In genomic region chr12:97109441-97109840, GRCh38 we compare ENCODE assay signal across 32 cellular contexts.
"Had no signal": no experiment of that assay in that cellular context is flagged by ENCODE, and none has a peak within 500 bp of the region (broad histone marks: within the 10 kb centered on the region; RNA-seq: fewer than 3 reads in every experiment).

No MANE protein-coding gene starts in this region.

- ATAC-seq: activated CD8-positive, alpha-beta T cell treated with anti-CD3 and anti-CD28 coated beads for 36 hours; activated T-cell treated with anti-CD3 and anti-CD28 coated beads, Interleukin-2, amount 50 U/mL, for 72 hours; activated T-helper 17 cell treated with anti-CD3 and anti-CD28 coated beads, Interleukin-2, amount 50 U/mL, for 72 hours; K562; PC-3; Right ventricle myocardium inferior had no signal

- H3K36me3 ChIP-seq: ascending aorta, Peyer's patch, WERI-Rb-1 had no signal

- H3K9me3 Mint-ChIP-seq: activated CD4-positive, alpha-beta T cell treated with anti-CD3 and anti-CD28 coated beads, Interleukin-2, amount 10 ng/mL, durations not matched to agents 24 days and 14 days had no signal

- H3K9me3 ChIP-seq: ascending aorta, Peyer's patch had no signal

- H3K27me3 ChIP-seq: ascending aorta, Peyer's patch had no signal

- H3K4me3 Mint-ChIP-seq: activated CD4-positive, alpha-beta T cell treated with anti-CD3 and anti-CD28 coated beads, Interleukin-2, amount 10 ng/mL, durations not matched to agents 24 days and 14 days; activated CD8-positive, alpha-beta T cell treated with anti-CD3 and anti-CD28 coated beads for 36 hours; activated naive CD4-positive, alpha-beta T cell treated with anti-CD3 and anti-CD28 coated beads, Interleukin-2, amount 50 U/mL, for 24 hours; activated naive CD8-positive, alpha-beta T cell treated with anti-CD3 and anti-CD28 coated beads, Interleukin-2, amount 10 ng/mL, durations not matched to agents 7 days and 5 days; activated T-cell treated with anti-CD3 and anti-CD28 coated beads, Interleukin-2, amount 50 U/mL, for 72 hours; activated T-helper 17 cell treated with anti-CD3 and anti-CD28 coated beads, Interleukin-2, amount 50 U/mL, for 72 hours had no signal

- H3K27ac Mint-ChIP-seq: activated CD4-positive, alpha-beta T cell treated with anti-CD3 and anti-CD28 coated beads, Interleukin-2, amount 10 ng/mL, durations not matched to agents 24 days and 14 days; activated CD8-positive, alpha-beta T cell treated with anti-CD3 and anti-CD28 coated beads for 36 hours; activated naive CD4-positive, alpha-beta T cell treated with anti-CD3 and anti-CD28 coated beads, Interleukin-2, amount 50 U/mL, for 24 hours; activated naive CD8-positive, alpha-beta T cell treated with anti-CD3 and anti-CD28 coated beads, Interleukin-2, amount 10 ng/mL, durations not matched to agents 7 days and 5 days; activated T-cell treated with anti-CD3 and anti-CD28 coated beads, Interleukin-2, amount 50 U/mL, for 72 hours; activated T-helper 17 cell treated with anti-CD3 and anti-CD28 coated beads, Interleukin-2, amount 50 U/mL, for 72 hours had no signal

- H3K4me3 ChIP-seq: ascending aorta, K562, Peyer's patch had no signal

- DNase-seq: activated CD4-positive, alpha-beta T cell treated with anti-CD3 and anti-CD28 coated beads, Interleukin-2, amount 10 ng/mL, durations not matched to agents 24 days and 14 days; activated CD4-positive, alpha-beta T cell treated with anti-CD3 and anti-CD28 coated beads, Interleukin-2, amount 50 U/mL, for 4 hours; activated CD4-positive, CD25-positive, alpha-beta regulatory T cell; activated CD8-positive, alpha-beta T cell treated with anti-CD3 and anti-CD28 coated beads for 36 hours; activated gamma-delta T cell; activated naive CD4-positive, alpha-beta T cell treated with Interleukin-2 at 50 U/mL for 16 hours; activated naive CD8-positive, alpha-beta T cell treated with anti-CD3 and anti-CD28 coated beads, Interleukin-2, amount 10 ng/mL, durations not matched to agents 7 days and 5 days; activated T-cell treated with anti-CD3 and anti-CD28 coated beads, Interleukin-2, amount 50 U/mL, for 1 hour; activated T-cell treated with anti-CD3 and anti-CD28 coated beads, Interleukin-2, amount 50 U/mL, for 72 hours; amygdala; NCI-H1105; NCI-H1436 treated with DMSO at 0.1 percent for 48 hours; NCI-H1694 treated with DMSO at 0.1 percent for 48 hours; NCI-H2029 treated with DMSO at 0.1 percent for 48 hours; NCI-H2107; NCI-H2171; NCI-H510A; NCI-H526; NCI-H774; PC-3; Peyer's patch; SW 1271; T-helper 1 cell; T-helper 2 cell; T1000; WERI-Rb-1 had no signal

- H3K4me1 Mint-ChIP-seq: activated naive CD4-positive, alpha-beta T cell treated with anti-CD3 and anti-CD28 coated beads, Interleukin-2, amount 50 U/mL, for 24 hours; activated T-helper 17 cell treated with anti-CD3 and anti-CD28 coated beads, Interleukin-2, amount 50 U/mL, for 72 hours had no signal

- H3K36me3 Mint-ChIP-seq: activated naive CD4-positive, alpha-beta T cell treated with anti-CD3 and anti-CD28 coated beads, Interleukin-2, amount 50 U/mL, for 24 hours; activated naive CD8-positive, alpha-beta T cell treated with anti-CD3 and anti-CD28 coated beads, Interleukin-2, amount 10 ng/mL, durations not matched to agents 7 days and 5 days had no signal

- H3K27ac ChIP-seq: ascending aorta, Peyer's patch, RWPE1, WERI-Rb-1 had no signal

- H3K4me1 ChIP-seq: ascending aorta, Peyer's patch had no signal
